ENCODE assay signal across 11 cellular contexts in genomic region chr17:58004060-58004459, GRCh38. TPM values are rescaled to one million over a fixed set of nuclear protein-coding genes. Genes with fewer than 3 reads are reported as not detected.
DNase-seq lines count a peak whose midpoint lies in the region; ATAC-seq and TF ChIP-seq lines count a peak whose summit lies in the region.
"Had no signal": no experiment of that assay in that cellular context is flagged by ENCODE, and none has a peak within 500 bp of the region (broad histone marks: within the 10 kb centered on the region; RNA-seq: fewer than 3 reads in every experiment).

No MANE protein-coding gene starts in this region.

- TF ChIP-seq CTCF in brain (conservative IDR thresholded peaks at IDR 0.05), result no peak
- TF ChIP-seq CTCF in progenitor cell of endocrine pancreas (IDR thresholded peaks at IDR 0.05; ENCODE audit: unreplicated experiment), result no peak

- H3K27me3 Mint-ChIP-seq in activated CD4-positive, alpha-beta T cell treated with anti-CD3 and anti-CD28 coated beads, Interleukin-2, amount 10 ng/mL, durations not matched to agents 7 days and 5 days, result no peaks in the 10 kb centered on the region
- H3K27me3 Mint-ChIP-seq in brain (peaks cover 18% of the 10 kb centered on the region), progenitor cell of endocrine pancreas (no peaks in the 10 kb centered on the region)

- H3K4me1 Mint-ChIP-seq in activated CD4-positive, alpha-beta T cell treated with anti-CD3 and anti-CD28 coated beads, Interleukin-2, amount 10 ng/mL, durations not matched to agents 7 days and 5 days, result peaks cover 73% of the 10 kb centered on the region
- peaks cover 90% of the 10 kb centered on the region for H3K4me1 Mint-ChIP-seq in brain
- peaks cover 32% of the 10 kb centered on the region for H3K4me1 Mint-ChIP-seq in progenitor cell of endocrine pancreas (ENCODE audit: low read depth)

- no peak for DNase-seq in activated CD4-positive, alpha-beta T cell treated with anti-CD3 and anti-CD28 coated beads, Interleukin-2, amount 10 ng/mL, durations not matched to agents 7 days and 5 days
- no peak for DNase-seq in activated CD4-positive, alpha-beta T cell treated with anti-CD3 and anti-CD28 coated beads for 4 hours
- DNase-seq in NAMALWA (ENCODE audit: low spot score) (peak; percentile 12), progenitor cell of endocrine pancreas (ENCODE audit: low spot score, unreplicated experiment) (no peak), LoVo (ENCODE audit: low spot score) (no peak), left ventricle myocardium superior (no peak)
- DNase-seq: head of caudate nucleus; NCI-H226; stimulated activated naive CD4-positive, alpha-beta T cell treated with Interleukin-2 at 50 U/mL for 16 hours had no signal

- CTCF ChIA-PET in activated CD4-positive, alpha-beta T cell treated with anti-CD3 and anti-CD28 coated beads, Interleukin-2, amount 10 ng/mL, durations not matched to agents 7 days and 5 days (lab: Charles Lee), result no interaction called here

- peaks cover 69% of the 10 kb centered on the region for H3K36me3 Mint-ChIP-seq in activated CD4-positive, alpha-beta T cell treated with anti-CD3 and anti-CD28 coated beads, Interleukin-2, amount 10 ng/mL, durations not matched to agents 7 days and 5 days (ENCODE audit: low read depth)
- H3K36me3 Mint-ChIP-seq in brain (peaks cover 57% of the 10 kb centered on the region), progenitor cell of endocrine pancreas (ENCODE audit: insufficient read depth) (peaks cover 29% of the 10 kb centered on the region)

- no peak overlapping the region for H3K27ac Mint-ChIP-seq in activated CD4-positive, alpha-beta T cell treated with anti-CD3 and anti-CD28 coated beads, Interleukin-2, amount 10 ng/mL, durations not matched to agents 7 days and 5 days
- peak overlapping the region in 3 of 5 experiments; percentile 2 to 59 (median 23) for H3K27ac Mint-ChIP-seq in brain
- peak overlapping the region; percentile 73 for H3K27ac Mint-ChIP-seq in progenitor cell of endocrine pancreas

- ATAC-seq in HG02610 (IDR thresholded peaks at IDR 0.05; ENCODE audit: unreplicated experiment), result no peak
- ATAC-seq in left ventricle myocardium superior, result no peak

- intact Hi-C loops in left ventricle myocardium superior (cut with micrococcal nuclease), result loop anchor here (10.0 kb wide), 2 partner anchors 81 to 111 kb away; partner anchors contain the start of gene DYNLL2

- H3K9me3 Mint-ChIP-seq in activated CD4-positive, alpha-beta T cell treated with anti-CD3 and anti-CD28 coated beads, Interleukin-2, amount 10 ng/mL, durations not matched to agents 7 days and 5 days, result no peaks in the 10 kb centered on the region
- H3K9me3 Mint-ChIP-seq in brain (peaks cover 0 to 15% (median 0%) of the 10 kb centered on the region in 5 experiments), progenitor cell of endocrine pancreas (ENCODE audit: low read depth) (no peaks in the 10 kb centered on the region)

- H3K4me3 Mint-ChIP-seq in activated CD4-positive, alpha-beta T cell treated with anti-CD3 and anti-CD28 coated beads, Interleukin-2, amount 10 ng/mL, durations not matched to agents 7 days and 5 days, result peak overlapping the region; percentile 94
- H3K4me3 Mint-ChIP-seq in brain (peak overlapping the region; percentile 47 to 99 (median 70)), progenitor cell of endocrine pancreas (ENCODE audit: low read depth) (no peak overlapping the region)

- POLR2A ChIA-PET in activated CD4-positive, alpha-beta T cell treated with anti-CD3 and anti-CD28 coated beads, Interleukin-2, amount 10 ng/mL, durations not matched to agents 7 days and 5 days (lab: Charles Lee), result no interaction called here

RNA-seq across cellular contexts. Expression of gene SRSF1, which starts 3.0 kb away (rescaled TPM):
- total RNA-seq in activated CD4-positive, alpha-beta T cell treated with anti-CD3 and anti-CD28 coated beads, Interleukin-2, amount 10 ng/mL, durations not matched to agents 7 days and 5 days, result 100 to 1,000 TPM; 363 to 365 TPM
- 124 TPM for polyA plus RNA-seq in brain (ENCODE audit: insufficient read depth, low read depth, low replicate concordance)
- total RNA-seq in progenitor cell of endocrine pancreas (319 and 326 TPM in 2 replicates), left ventricle myocardium superior (98.1 TPM)

RNA-seq across cellular contexts. Expression of gene VEZF1, which starts 16.0 kb away (rescaled TPM):
- 10 to 100 TPM; 46.7 to 52.0 TPM for total RNA-seq in activated CD4-positive, alpha-beta T cell treated with anti-CD3 and anti-CD28 coated beads, Interleukin-2, amount 10 ng/mL, durations not matched to agents 7 days and 5 days
- 72.5 TPM for polyA plus RNA-seq in brain (ENCODE audit: insufficient read depth, low read depth, low replicate concordance)
- total RNA-seq in progenitor cell of endocrine pancreas (103 and 110 TPM in 2 replicates), left ventricle myocardium superior (77.6 TPM)

RNA-seq across cellular contexts. Expression of gene CUEDC1, which starts 48.8 kb away (rescaled TPM):
- total RNA-seq in activated CD4-positive, alpha-beta T cell treated with anti-CD3 and anti-CD28 coated beads, Interleukin-2, amount 10 ng/mL, durations not matched to agents 7 days and 5 days, result under 1 TPM in 1 of 2 experiments, not detected in 1; 0.47 TPM
- polyA plus RNA-seq in brain (ENCODE audit: insufficient read depth, low read depth, low replicate concordance), result 97.8 TPM
- total RNA-seq in progenitor cell of endocrine pancreas (29.2 and 30.8 TPM in 2 replicates), left ventricle myocardium superior (55.0 TPM)

Comparison
In these comparisons a context has a peak if more than half of its experiments do, and no peak if none do; other contexts are left out.
1. RNA of gene CUEDC1, which starts 48.8 kb away (total RNA-seq): 55.0 TPM in left ventricle myocardium superior (single experiment) and 29.2 to 30.8 TPM in progenitor cell of endocrine pancreas; 0.47 TPM in activated CD4-positive, alpha-beta T cell treated with anti-CD3 and anti-CD28 coated beads, Interleukin-2, amount 10 ng/mL, durations not matched to agents 7 days and 5 days; every median in the first group is over 10 times any median in the second.